16 cellular contexts compared by ENCODE assay signal in the genomic region with DNA sequence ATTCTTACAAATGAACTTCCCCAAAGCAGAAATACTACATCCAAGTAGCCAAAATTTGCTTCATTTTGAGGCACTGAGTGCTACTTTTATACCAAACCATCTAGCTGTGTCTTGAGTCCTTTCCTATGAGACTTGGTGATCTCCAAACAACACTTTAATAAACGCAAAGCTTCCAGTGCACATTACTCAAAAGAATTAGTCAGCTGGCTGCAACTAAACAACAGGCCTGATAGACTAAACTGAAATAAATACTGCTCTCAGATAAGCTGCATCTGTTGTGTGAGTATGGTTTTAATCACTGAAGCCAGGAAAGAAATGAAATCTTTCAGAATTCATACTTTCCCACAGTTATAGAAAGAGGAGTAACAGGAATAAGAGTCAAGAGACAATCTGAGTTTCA.
A peak's percentile ranks its signal among the peaks of the same experiment; 100 is the strongest.
DNase-seq lines count a peak whose midpoint lies in the region; ATAC-seq and TF ChIP-seq lines count a peak whose summit lies in the region.
"Had no signal": no experiment of that assay in that cellular context is flagged by ENCODE, and none has a peak within 500 bp of the region (broad histone marks: within the 10 kb centered on the region; RNA-seq: fewer than 3 reads in every experiment).

No MANE protein-coding gene starts in this region.

- H3K4me2 ChIP-seq in PC-3 (ENCODE audit: low read length) = peak overlapping the region; percentile 38

- TF ChIP-seq CTCF in PC-3 (conservative IDR thresholded peaks at IDR 0.05; ENCODE audit: low read depth, low read length) (no peak), vagina (IDR thresholded peaks at IDR 0.05) (no peak)

- no TSS peak for BruUV-seq in PC-3 (replicated peaks; lab: Mats Ljungman, UMichigan)

- POLR2A ChIA-PET in PC-3 (lab: Charles Lee; ENCODE audit: unreplicated experiment) = no interaction called here

- no peaks in the 10 kb centered on the region for H3K36me3 ChIP-seq in PC-3 (ENCODE audit: low read depth, low read length)
- H3K36me3 ChIP-seq in vagina = no peaks in the 10 kb centered on the region
- H3K36me3 ChIP-seq: lower lobe of right lung, upper lobe of right lung had no signal

- H3K4me3 ChIP-seq in PC-3 (ENCODE audit: low read length) (no peak overlapping the region), vagina (no peak overlapping the region)
- H3K4me3 ChIP-seq: lower lobe of right lung, upper lobe of right lung had no signal

- H3K9me3 ChIP-seq in PC-3 (ENCODE audit: low read length) (no peaks in the 10 kb centered on the region), vagina (no peaks in the 10 kb centered on the region)
- H3K9me3 ChIP-seq: lower lobe of right lung, upper lobe of right lung had no signal

- no peaks in the 10 kb centered on the region for H3F3A ChIP-seq in PC-3 (ENCODE audit: low read length, unreplicated experiment)

- H3K4me1 ChIP-seq in PC-3 (ENCODE audit: insufficient read depth, low read length) (peaks cover 20% of the 10 kb centered on the region), vagina (no peaks in the 10 kb centered on the region)
- H3K4me1 ChIP-seq: lower lobe of right lung, upper lobe of right lung had no signal

- TF ChIP-seq POLR2A in vagina (IDR thresholded peaks at IDR 0.05) = no peak

- H3K9ac ChIP-seq in PC-3 (ENCODE audit: low read length) = peak overlapping the region; percentile 6; the same call in 1 of the 2 replicates

- intact Hi-C loops in PC-3 (cut with micrococcal nuclease) = loop anchor here (2.0 kb wide), 1 partner anchor 35 kb away; no protein-coding TSS in a partner anchor
- intact Hi-C loops in vagina (cut with DNase I) = no loop called here

- no peaks in the 10 kb centered on the region for H4K20me1 ChIP-seq in PC-3 (ENCODE audit: low read length)

- no peaks in the 10 kb centered on the region for H3K79me2 ChIP-seq in PC-3 (ENCODE audit: low read length)

- H3K27me3 ChIP-seq in PC-3 (ENCODE audit: low read length) (no peaks in the 10 kb centered on the region), vagina (no peaks in the 10 kb centered on the region)
- H3K27me3 ChIP-seq: upper lobe of right lung had no signal

- H3K27ac ChIP-seq in PC-3 (ENCODE audit: low read length) (peak overlapping the region; percentile 54), vagina (peak overlapping the region; percentile 12)
- H3K27ac ChIP-seq: lower lobe of right lung, upper lobe of right lung had no signal

- peak; percentile 37 for DNase-seq in PC-3
- DNase-seq in dedifferentiated amniotic fluid mesenchymal stem cell (ENCODE audit: extremely low spot score) = peak; percentile 56
- peak; percentile 29 for DNase-seq in left kidney (ENCODE audit: low read depth, low spot score)
- DNase-seq in vagina (ENCODE audit: extremely low spot score in 2 of 2) = no peak
- no peak for DNase-seq in GOT3 (lab: John Stamatoyannopoulos, UW)
- no peak for DNase-seq in NCI-H82 treated with DMSO at 0.1 percent for 48 hours (lab: John Stamatoyannopoulos, UW; ENCODE audit: unreplicated experiment)
- DNase-seq: activated CD8-positive, alpha-beta memory T cell treated with anti-CD3 and anti-CD28 coated beads for 24 hours; CD4-positive, alpha-beta memory T cell; cerebellar nuclear complex; KBM-7; lower lobe of right lung; NCI-H510A; upper lobe of right lung had no signal

- ATAC-seq in PC-3 = peak; percentile 72
- ATAC-seq in HG03045 (IDR thresholded peaks at IDR 0.05; ENCODE audit: unreplicated experiment) = no peak
- ATAC-seq in HG02885 (IDR thresholded peaks at IDR 0.05; ENCODE audit: poor library complexity, unreplicated experiment) = no peak
- ATAC-seq: stimulated activated effector memory CD8-positive, alpha-beta T cell treated with anti-CD3 and anti-CD28 coated beads, Interleukin-12 subunit alpha, Interleukin-12 subunit beta, amount 100 ng/mL, for 72 hours; upper lobe of right lung had no signal

- CTCF ChIA-PET in PC-3 (lab: Charles Lee) = interaction anchor here (0.6 kb wide), 1 partner anchor 77 kb away, joined by 3 read pairs; no protein-coding TSS in a partner anchor

- H2AFZ ChIP-seq in PC-3 (ENCODE audit: low read length) = no peak overlapping the region

- H3K9me2 ChIP-seq in PC-3 (replicated peaks; ENCODE audit: low read length) = no peaks in the 10 kb centered on the region

Comparison
In these comparisons a context has a peak if more than half of its experiments do, and no peak if none do; other contexts are left out.
1. DNase-seq: peak in PC-3 (single experiment), dedifferentiated amniotic fluid mesenchymal stem cell (single experiment) and left kidney (single experiment); none in vagina (0 of 2), GOT3 (single experiment) and NCI-H82 treated with DMSO at 0.1 percent for 48 hours (single experiment).